Comparison of ENCODE assay signal across 8 cellular contexts in genomic region chr10:27744478-27745379, GRCh38. TPM values are rescaled to one million over a fixed set of nuclear protein-coding genes. Genes with fewer than 3 reads are reported as not detected.
DNase-seq lines count a peak whose midpoint lies in the region; ATAC-seq and TF ChIP-seq lines count a peak whose summit lies in the region.

No MANE protein-coding gene starts in this region.

- peaks cover 25 to 35% (median 34%) of the 10 kb centered on the region in 3 donors for H3K27me3 Mint-ChIP-seq in immature natural killer cell (ENCODE audit: low read depth in 3 of 3)

- no peaks in the 10 kb centered on the region for H3K79me2 ChIP-seq in smooth muscle cell (ENCODE audit: low read depth)

- H3K27me3 ChIP-seq in BLaER1 treated with 17β-estradiol and CSF1 and Interleukin-3, amounts not matched to agents 10 nM and 100 nM = peaks cover 67 to 81% (median 73%) of the 10 kb centered on the region in 11 experiments
- H3K27me3 ChIP-seq in smooth muscle cell (ENCODE audit: low read depth) = peaks cover 97% of the 10 kb centered on the region

- TF ChIP-seq CTCF in smooth muscle cell (IDR thresholded peaks at IDR 0.05; ENCODE audit: borderline replicate concordance, insufficient read depth, poor library complexity, severe bottlenecking) = no peak

- H3K36me3 Mint-ChIP-seq in immature natural killer cell = no peaks in the 10 kb centered on the region

- H3K4me3 Mint-ChIP-seq in immature natural killer cell = peak overlapping the region; percentile 61 to 88 (median 79)

- H3K4me2 ChIP-seq in BLaER1 treated with 17β-estradiol and CSF1 and Interleukin-3, amounts not matched to agents 10 nM and 100 nM = peak overlapping the region; percentile 86 to 99 (median 98)
- H3K4me2 ChIP-seq in smooth muscle cell = peak overlapping the region; percentile 90

- H4K20me1 ChIP-seq in BLaER1 treated with 17β-estradiol and CSF1 and Interleukin-3, amounts not matched to agents 10 nM and 100 nM = peaks cover 0 to 44% (median 34%) of the 10 kb centered on the region in 11 experiments; a peak in 17 of 22 replicates
- H4K20me1 ChIP-seq in smooth muscle cell (ENCODE audit: low read depth) = no peaks in the 10 kb centered on the region

- H3K27ac Mint-ChIP-seq in immature natural killer cell = no peak overlapping the region

- no peaks in the 10 kb centered on the region for H3F3A ChIP-seq in smooth muscle cell (ENCODE audit: low read depth)

- H3K27ac ChIP-seq in BLaER1 treated with 17β-estradiol and CSF1 and Interleukin-3, amounts not matched to agents 10 nM and 100 nM = no peak overlapping the region
- H3K27ac ChIP-seq in smooth muscle cell (ENCODE audit: low read depth) = no peak overlapping the region

- ATAC-seq in HG03342 (IDR thresholded peaks at IDR 0.05; ENCODE audit: unreplicated experiment) (no peak), GM18868 (IDR thresholded peaks at IDR 0.05; ENCODE audit: unreplicated experiment) (no peak), HG03039 (IDR thresholded peaks at IDR 0.05; ENCODE audit: unreplicated experiment) (no peak)

- peaks cover 0 to 9% (median 6%) of the 10 kb centered on the region in 11 experiments; a peak in 9 of 22 replicates for H3K9me3 ChIP-seq in BLaER1 treated with 17β-estradiol and CSF1 and Interleukin-3, amounts not matched to agents 10 nM and 100 nM (replicated peaks in 1 of 11)
- H3K9me3 ChIP-seq in smooth muscle cell (replicated peaks; ENCODE audit: low read depth) = no peaks in the 10 kb centered on the region

- H3K36me3 ChIP-seq in BLaER1 treated with 17β-estradiol and CSF1 and Interleukin-3, amounts not matched to agents 10 nM and 100 nM = no peaks in the 10 kb centered on the region
- no peaks in the 10 kb centered on the region for H3K36me3 ChIP-seq in smooth muscle cell (ENCODE audit: low read depth)

- DNase-seq in LoVo (ENCODE audit: low spot score) = peak; percentile 20
- DNase-seq in amniotic stem cell (lab: John Stamatoyannopoulos, UW) = peak; percentile 48
- DNase-seq in immature natural killer cell = peak in 1 of 3 donors; percentile 13
- no peak for DNase-seq in smooth muscle cell (lab: John Stamatoyannopoulos, UW; ENCODE audit: unreplicated experiment)

- peaks cover 29 to 36% of the 10 kb centered on the region in 2 donors for H3K4me1 Mint-ChIP-seq in immature natural killer cell

- H3K4me3 ChIP-seq in BLaER1 treated with 17β-estradiol and CSF1 and Interleukin-3, amounts not matched to agents 10 nM and 100 nM = peak overlapping the region; percentile 65 to 82 (median 70)
- H3K4me3 ChIP-seq in smooth muscle cell = peak overlapping the region; percentile 71

- H2AFZ ChIP-seq in smooth muscle cell (ENCODE audit: low read depth) = no peak overlapping the region

- 3% methylated on average over 60 of the region's 83 CpGs for WGBS in smooth muscle cell (ENCODE audit: low lambda C conversion rate)

- no peaks in the 10 kb centered on the region for H3K9me3 Mint-ChIP-seq in immature natural killer cell

- H3K4me1 ChIP-seq in BLaER1 treated with 17β-estradiol and CSF1 and Interleukin-3, amounts not matched to agents 10 nM and 100 nM = peaks cover 31 to 58% (median 44%) of the 10 kb centered on the region in 10 experiments
- H3K4me1 ChIP-seq in smooth muscle cell (ENCODE audit: low read depth) = peaks cover 20% of the 10 kb centered on the region

- peak overlapping the region in 5 of 11 experiments; percentile 46 to 84 (median 71); a peak in 9 of 22 replicates for H3K9ac ChIP-seq in BLaER1 treated with 17β-estradiol and CSF1 and Interleukin-3, amounts not matched to agents 10 nM and 100 nM
- H3K9ac ChIP-seq in smooth muscle cell (ENCODE audit: low read depth) = no peak overlapping the region

RNA-seq across cellular contexts. Expression of gene MKX, which starts 0.9 kb away (rescaled TPM):
- polyA plus RNA-seq in immature natural killer cell (not detected), smooth muscle cell (not detected in 2 replicates)
- 0.04 and 0.09 TPM in 2 replicates for total RNA-seq in smooth muscle cell
